Comparison of ENCODE assay signal across 10 cellular contexts in genomic region chr9:123642291-123643278, GRCh38.
DNase-seq lines count a peak whose midpoint lies in the region; ATAC-seq and TF ChIP-seq lines count a peak whose summit lies in the region.
"Had no signal": no experiment of that assay in that cellular context is flagged by ENCODE, and none has a peak within 500 bp of the region (broad histone marks: within the 10 kb centered on the region; RNA-seq: fewer than 3 reads in every experiment).

No MANE protein-coding gene starts in this region.

- TF ChIP-seq CTCF in brain microvascular endothelial cell (IDR thresholded peaks at IDR 0.05; ENCODE audit: low read depth, low read length, missing control alignments): no peak
- no peak for TF ChIP-seq CTCF in mucosa of descending colon (IDR thresholded peaks at IDR 0.05)

- H3K27me3 ChIP-seq in brain microvascular endothelial cell (replicated peaks): no peaks in the 10 kb centered on the region

- ATAC-seq in mucosa of descending colon (peak; percentile 62), GM18907 (IDR thresholded peaks at IDR 0.05; ENCODE audit: unreplicated experiment) (no peak)

- in situ Hi-C loops in brain microvascular endothelial cell (cut with HindIII; ENCODE audit: low pct_ligation_motif_present, low sequenced_read_pairs): no loop called here

- DNase-seq in DMS153 treated with DMSO at 0.1 percent for 48 hours (lab: John Stamatoyannopoulos, UW; ENCODE audit: unreplicated experiment): peak; percentile 95
- DNase-seq in NCI-H2171 (lab: John Stamatoyannopoulos, UW): peak; percentile 74
- DNase-seq in brain microvascular endothelial cell: peak; percentile 28
- DNase-seq in mucosa of descending colon: peak in 2 of 3 donors; percentile 45 to 87
- DNase-seq in cortex of kidney (lab: John Stamatoyannopoulos, UW): no peak
- DNase-seq in GM03348 (ENCODE audit: low spot score): no peak
- DNase-seq in activated CD4-positive, alpha-beta T cell treated with anti-CD3 and anti-CD28 coated beads, Interleukin-2, amount 10 ng/mL, durations not matched to agents 7 days and 5 days: no peak
- DNase-seq: CD4-positive, alpha-beta memory T cell had no signal

- peaks cover 35% of the 10 kb centered on the region for H3K4me1 Mint-ChIP-seq in activated CD4-positive, alpha-beta T cell treated with anti-CD3 and anti-CD28 coated beads, Interleukin-2, amount 10 ng/mL, durations not matched to agents 7 days and 5 days

- no peak overlapping the region for H3K4me3 ChIP-seq in brain microvascular endothelial cell (ENCODE audit: low read depth, low read length)
- H3K4me3 ChIP-seq in mucosa of descending colon: no peak overlapping the region

- intact Hi-C loops in mucosa of descending colon (cut with DNase I, micrococcal nuclease): no loop called here

- H3K27me3 Mint-ChIP-seq in activated CD4-positive, alpha-beta T cell treated with anti-CD3 and anti-CD28 coated beads, Interleukin-2, amount 10 ng/mL, durations not matched to agents 7 days and 5 days: peaks cover 16% of the 10 kb centered on the region
- H3K27me3 Mint-ChIP-seq: CD4-positive, alpha-beta memory T cell; memory B cell had no signal

- H3K36me3 Mint-ChIP-seq in activated CD4-positive, alpha-beta T cell treated with anti-CD3 and anti-CD28 coated beads, Interleukin-2, amount 10 ng/mL, durations not matched to agents 7 days and 5 days (ENCODE audit: low read depth): peaks cover 26% of the 10 kb centered on the region

- peaks cover 28% of the 10 kb centered on the region for H3K4me1 ChIP-seq in mucosa of descending colon (ENCODE audit: low read depth)

- no peaks in the 10 kb centered on the region for H3K9me3 ChIP-seq in mucosa of descending colon

- peaks cover 3% of the 10 kb centered on the region for H3K9me3 Mint-ChIP-seq in activated CD4-positive, alpha-beta T cell treated with anti-CD3 and anti-CD28 coated beads, Interleukin-2, amount 10 ng/mL, durations not matched to agents 7 days and 5 days
- H3K9me3 Mint-ChIP-seq: CD4-positive, alpha-beta memory T cell; memory B cell had no signal

- POLR2A ChIA-PET in activated CD4-positive, alpha-beta T cell treated with anti-CD3 and anti-CD28 coated beads, Interleukin-2, amount 10 ng/mL, durations not matched to agents 7 days and 5 days (lab: Charles Lee): no interaction called here

- no peak overlapping the region for H3K27ac ChIP-seq in brain microvascular endothelial cell

- CTCF ChIA-PET in activated CD4-positive, alpha-beta T cell treated with anti-CD3 and anti-CD28 coated beads, Interleukin-2, amount 10 ng/mL, durations not matched to agents 7 days and 5 days (lab: Charles Lee): no interaction called here

- H3K36me3 ChIP-seq in brain microvascular endothelial cell (replicated peaks) (no peaks in the 10 kb centered on the region), mucosa of descending colon (ENCODE audit: low read depth) (no peaks in the 10 kb centered on the region)

- H3K27ac Mint-ChIP-seq in activated CD4-positive, alpha-beta T cell treated with anti-CD3 and anti-CD28 coated beads, Interleukin-2, amount 10 ng/mL, durations not matched to agents 7 days and 5 days: no peak overlapping the region
- H3K27ac Mint-ChIP-seq: CD4-positive, alpha-beta memory T cell; memory B cell had no signal

- H3K4me3 Mint-ChIP-seq in activated CD4-positive, alpha-beta T cell treated with anti-CD3 and anti-CD28 coated beads, Interleukin-2, amount 10 ng/mL, durations not matched to agents 7 days and 5 days: no peak overlapping the region
- H3K4me3 Mint-ChIP-seq: CD4-positive, alpha-beta memory T cell; memory B cell had no signal

Comparison
In these comparisons a context has a peak if more than half of its experiments do, and no peak if none do; other contexts are left out.
1. DNase-seq: peak in DMS153 treated with DMSO at 0.1 percent for 48 hours (single experiment), NCI-H2171 (single experiment), brain microvascular endothelial cell (single experiment) and mucosa of descending colon (2 of 3); none in cortex of kidney (single experiment), GM03348 (single experiment) and activated CD4-positive, alpha-beta T cell treated with anti-CD3 and anti-CD28 coated beads, Interleukin-2, amount 10 ng/mL, durations not matched to agents 7 days and 5 days (single experiment).